9 cellular contexts compared by ENCODE assay signal in genomic region chr6:11653028-11653583, GRCh38.
DNase-seq lines count a peak whose midpoint lies in the region; ATAC-seq and TF ChIP-seq lines count a peak whose summit lies in the region.
"Had no signal": no experiment of that assay in that cellular context is flagged by ENCODE, and none has a peak within 500 bp of the region (broad histone marks: within the 10 kb centered on the region; RNA-seq: fewer than 3 reads in every experiment).

No MANE protein-coding gene starts in this region.

- H3K4me3 Mint-ChIP-seq in activated naive CD8-positive, alpha-beta T cell treated with anti-CD3 and anti-CD28 coated beads, Interleukin-2, amount 50 U/mL, for 24 hours: no peak overlapping the region
- H3K4me3 Mint-ChIP-seq: IgD-negative memory B cell had no signal

- TF ChIP-seq CTCF in lung (IDR thresholded peaks at IDR 0.05; ENCODE audit: control extremely low read depth, extremely low read depth): no peak

- no peak overlapping the region for H3K4me3 ChIP-seq in lung

- peak overlapping the region; percentile 37 to 42 for H3K27ac ChIP-seq in lung (ENCODE audit: low read depth in 1 of 2, low read length in 1 of 2)

- peaks cover 0 to 3% of the 10 kb centered on the region in 2 donors for H3K4me1 ChIP-seq in lung (ENCODE audit: control insufficient read depth in 2 of 2, insufficient read depth in 2 of 2, low read length in 2 of 2)

- H3K9me3 ChIP-seq in lung (ENCODE audit: control insufficient read depth in 2 of 2, insufficient read depth in 1 of 2, low read length in 1 of 2): no peaks in the 10 kb centered on the region

- H3K36me3 ChIP-seq in lung (ENCODE audit: control insufficient read depth in 2 of 2, insufficient read depth in 2 of 2, low read length in 2 of 2): no peaks in the 10 kb centered on the region

- WGBS in lung, 2 donors: 29 to 50% methylated on average over 8 of the region's 8 CpGs

- H3K27me3 ChIP-seq in lung (ENCODE audit: control insufficient read depth, insufficient read depth): no peaks in the 10 kb centered on the region

- DNase-seq in EL (peak; percentile 98), NCI-H69 (lab: John Stamatoyannopoulos, UW) (peak; percentile 3), lung (ENCODE audit: low spot score) (no peak), mesenteric fat pad (ENCODE audit: low spot score) (no peak), SHP77 treated with DMSO at 0.1 percent for 48 hours (lab: John Stamatoyannopoulos, UW) (no peak), LoVo (ENCODE audit: low spot score) (no peak)
- DNase-seq in activated naive CD8-positive, alpha-beta T cell treated with anti-CD3 and anti-CD28 coated beads, Interleukin-2, amount 50 U/mL, for 24 hours: peak; percentile 18

- H3K27ac Mint-ChIP-seq in activated naive CD8-positive, alpha-beta T cell treated with anti-CD3 and anti-CD28 coated beads, Interleukin-2, amount 50 U/mL, for 24 hours: no peak overlapping the region
- H3K27ac Mint-ChIP-seq: IgD-negative memory B cell had no signal

- ATAC-seq in activated naive CD8-positive, alpha-beta T cell treated with anti-CD3 and anti-CD28 coated beads, Interleukin-2, amount 50 U/mL, for 24 hours: peak; percentile 17
- no peak for ATAC-seq in lung (ENCODE audit: insufficient read depth, low FRiP score)
- ATAC-seq in GM19463 (IDR thresholded peaks at IDR 0.05; ENCODE audit: unreplicated experiment): no peak

- peaks cover 10% of the 10 kb centered on the region for H3K4me1 Mint-ChIP-seq in activated naive CD8-positive, alpha-beta T cell treated with anti-CD3 and anti-CD28 coated beads, Interleukin-2, amount 50 U/mL, for 24 hours

- peaks cover 13% of the 10 kb centered on the region for H3K27me3 Mint-ChIP-seq in activated naive CD8-positive, alpha-beta T cell treated with anti-CD3 and anti-CD28 coated beads, Interleukin-2, amount 50 U/mL, for 24 hours

- no peaks in the 10 kb centered on the region for H3K9me3 Mint-ChIP-seq in activated naive CD8-positive, alpha-beta T cell treated with anti-CD3 and anti-CD28 coated beads, Interleukin-2, amount 50 U/mL, for 24 hours
- H3K9me3 Mint-ChIP-seq: IgD-negative memory B cell had no signal

- no peaks in the 10 kb centered on the region for H3K36me3 Mint-ChIP-seq in activated naive CD8-positive, alpha-beta T cell treated with anti-CD3 and anti-CD28 coated beads, Interleukin-2, amount 50 U/mL, for 24 hours (ENCODE audit: low read depth)
- H3K36me3 Mint-ChIP-seq: IgD-negative memory B cell had no signal

Comparison
In these comparisons a context has a peak if more than half of its experiments do, and no peak if none do; other contexts are left out.
1. DNase-seq: peak in EL (single experiment), NCI-H69 (single experiment) and activated naive CD8-positive, alpha-beta T cell treated with anti-CD3 and anti-CD28 coated beads, Interleukin-2, amount 50 U/mL, for 24 hours (single experiment); none in lung (single experiment), mesenteric fat pad (single experiment), SHP77 treated with DMSO at 0.1 percent for 48 hours (single experiment) and LoVo (single experiment).